Comparison of ENCODE assay signal across 8 cellular contexts in the genomic region with DNA sequence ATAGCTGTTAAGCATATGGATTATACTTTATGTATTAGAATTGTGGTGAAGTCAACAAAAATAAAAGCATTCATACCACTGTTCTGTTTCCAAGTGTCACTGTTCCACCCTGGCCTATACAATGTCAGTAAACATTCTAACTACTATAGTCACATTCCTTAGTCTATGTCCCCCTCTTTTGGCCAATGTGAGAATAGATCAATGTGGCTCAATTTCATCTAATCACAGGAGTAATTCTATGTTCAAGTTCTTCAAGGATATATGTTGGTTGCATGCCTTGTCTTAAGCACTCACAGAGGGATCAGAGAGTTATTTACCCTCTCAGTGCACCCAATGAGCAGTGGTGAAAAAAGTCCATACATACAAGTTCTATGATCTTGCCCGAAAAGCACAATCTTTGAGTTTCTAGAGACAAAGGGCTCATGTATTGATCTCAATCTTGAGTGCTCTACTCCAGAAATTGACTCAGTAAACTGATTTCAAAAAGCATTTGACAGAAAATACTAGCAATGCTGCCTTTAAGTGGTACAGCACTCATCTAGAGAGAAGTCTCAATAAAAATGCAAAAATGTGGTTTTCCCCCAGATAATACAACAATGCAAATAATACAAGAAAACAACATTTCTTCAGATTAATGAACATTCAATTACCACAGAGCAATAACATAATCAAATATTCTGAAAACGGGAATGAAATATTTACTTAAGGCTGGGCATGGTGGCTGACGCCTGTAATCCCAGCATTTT. TPM values are rescaled to one million over a fixed set of nuclear protein-coding genes. Genes with fewer than 3 reads are reported as not detected.
DNase-seq lines count a peak whose midpoint lies in the region; ATAC-seq, FAIRE-seq and TF ChIP-seq lines count a peak whose summit lies in the region.

No MANE protein-coding gene starts in this region.

- POLR2A ChIA-PET in HEK293T (lab: Yijun Ruan, JAX), result no interaction called here

- peak; percentile 42 for DNase-seq in HEK293T (ENCODE audit: extremely low spot score)
- DNase-seq in NAMALWA (ENCODE audit: low spot score), result peak; percentile 66
- peak; percentile 48 for DNase-seq in astrocyte of the cerebellum (ENCODE audit: low read depth)
- no peak for DNase-seq in left colon
- no peak for DNase-seq in H7
- DNase-seq in GM19240 (ENCODE audit: insufficient read length, low spot score), result no peak

- in situ Hi-C loops in astrocyte of the cerebellum (cut with HindIII; ENCODE audit: low sequenced_read_pairs), result loop anchor here (25.0 kb wide), 1 partner anchor 781 kb away; no protein-coding TSS in a partner anchor

- FAIRE-seq in A204.1 (lab: Jason Lieb, UNC) (peak; percentile 81), G401.6 (lab: Jason Lieb, UNC) (peak; percentile 55)

- H3K4me3 ChIP-seq in astrocyte of the cerebellum (ENCODE audit: low read depth, low read length) (no peak overlapping the region), H7 (ENCODE audit: insufficient read depth, low read depth, low read length) (no peak overlapping the region)

- CTCF ChIA-PET in HEK293T (lab: Yijun Ruan, JAX), result no interaction called here

- H3K27me3 ChIP-seq in H7 (ENCODE audit: control insufficient read depth, insufficient read depth, low read length), result no peaks in the 10 kb centered on the region

- peak; percentile 52 for TF ChIP-seq CTCF in astrocyte of the cerebellum (IDR thresholded peaks at IDR 0.05; ENCODE audit: low read depth, low read length, missing control alignments)

- ATAC-seq in left colon, result peak; percentile 81

- H3K36me3 ChIP-seq in H7 (replicated peaks; ENCODE audit: control insufficient read depth, insufficient read depth, low read length), result no peaks in the 10 kb centered on the region

- intact Hi-C loops in left colon (cut with DNase I, micrococcal nuclease), result no loop called here

TF ChIP-seq in HEK293T, 16 proteins besides CTCF, POLR2A, EP300 and RAD21:
- TF ChIP-seq, protein P1, sequence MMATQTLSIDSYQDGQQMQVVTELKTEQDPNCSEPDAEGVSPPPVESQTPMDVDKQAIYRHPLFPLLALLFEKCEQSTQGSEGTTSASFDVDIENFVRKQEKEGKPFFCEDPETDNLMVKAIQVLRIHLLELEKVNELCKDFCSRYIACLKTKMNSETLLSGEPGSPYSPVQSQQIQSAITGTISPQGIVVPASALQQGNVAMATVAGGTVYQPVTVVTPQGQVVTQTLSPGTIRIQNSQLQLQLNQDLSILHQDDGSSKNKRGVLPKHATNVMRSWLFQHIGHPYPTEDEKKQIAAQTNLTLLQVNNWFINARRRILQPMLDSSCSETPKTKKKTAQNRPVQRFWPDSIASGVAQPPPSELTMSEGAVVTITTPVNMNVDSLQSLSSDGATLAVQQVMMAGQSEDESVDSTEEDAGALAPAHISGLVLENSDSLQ (IDR thresholded peaks at IDR 0.05), result no peak
- no peak for TF ChIP-seq L3MBTL2 (conservative IDR thresholded peaks at IDR 0.05)
- no peak for TF ChIP-seq HDGF (IDR thresholded peaks at IDR 0.05; ENCODE audit: borderline replicate concordance)
- no peak for TF ChIP-seq SUZ12 (IDR thresholded peaks at IDR 0.05)
- no peak for TF ChIP-seq TARDBP (IDR thresholded peaks at IDR 0.05)
- no peak for TF ChIP-seq CTBP1 (IDR thresholded peaks at IDR 0.05; ENCODE audit: borderline replicate concordance)
- no peak for TF ChIP-seq FOXA1 (IDR thresholded peaks at IDR 0.05)
- TF ChIP-seq FOXM1 (IDR thresholded peaks at IDR 0.05; ENCODE audit: borderline replicate concordance), result no peak
- TF ChIP-seq SP1 (IDR thresholded peaks at IDR 0.05), result no peak
- no peak for TF ChIP-seq ZNF384 (IDR thresholded peaks at IDR 0.05)
- no peak for TF ChIP-seq NFRKB (IDR thresholded peaks at IDR 0.05)

RNA-seq across cellular contexts. Expression of a gene that starts 16.5 kb away (rescaled TPM):
- total RNA-seq in left colon, result not detected
- total RNA-seq in H7 (2014; rRNA removed; shearing (Covaris generic)), result not detected in 2 replicates

Comparison
In these comparisons a context has a peak if more than half of its experiments do, and no peak if none do; other contexts are left out.
1. DNase-seq: peak in HEK293T (single experiment), NAMALWA (single experiment) and astrocyte of the cerebellum (single experiment); none in left colon (0 of 2), H7 (single experiment) and GM19240 (single experiment).